ENCODE assay signal across 14 cellular contexts in genomic region chr7:27124096-27124978, GRCh38. TPM values are rescaled to one million over a fixed set of nuclear protein-coding genes. Genes with fewer than 3 reads are reported as not detected.
DNase-seq lines count a peak whose midpoint lies in the region; ATAC-seq, FAIRE-seq and TF ChIP-seq lines count a peak whose summit lies in the region.
"Had no signal": no experiment of that assay in that cellular context is flagged by ENCODE, and none has a peak within 500 bp of the region (broad histone marks: within the 10 kb centered on the region; RNA-seq: fewer than 3 reads in every experiment).

No MANE protein-coding gene starts in this region.

- H2AK5ac ChIP-seq in H1 (ENCODE audit: low read depth, low read length) = no peak overlapping the region; the same call in 1 of the 2 replicates

- TF ChIP-seq CTCF in Panc1 (IDR thresholded peaks at IDR 0.05) = no peak
- TF ChIP-seq CTCF in H1 (IDR thresholded peaks at IDR 0.05; ENCODE audit: control extremely low read depth in 1 of 3, insufficient read depth in 1 of 3, low read depth in 1 of 3, low read length in 3 of 3) = no peak
- TF ChIP-seq CTCF in lung (IDR thresholded peaks at IDR 0.05; ENCODE audit: control extremely low read depth, extremely low read depth) = no peak
- no peak for TF ChIP-seq CTCF in thyroid gland (IDR thresholded peaks at IDR 0.05)
- no peak for TF ChIP-seq CTCF in GM13977 (IDR thresholded peaks at IDR 0.05; ENCODE audit: extremely low read depth, insufficient read depth, missing control alignments)

- H3K4me2 ChIP-seq in H1 (ENCODE audit: insufficient read depth in 1 of 2, low read depth in 2 of 2, low read length in 2 of 2) = no peak overlapping the region

- BruUV-seq in Panc1 (replicated peaks; lab: Mats Ljungman, UMichigan) = no TSS peak

- H3K9me3 ChIP-seq in Panc1 (ENCODE audit: control insufficient read depth, insufficient read depth, low read depth, low read length) (no peaks in the 10 kb centered on the region), H1 (ENCODE audit: insufficient read depth in 2 of 2, low read depth in 1 of 2, low read length in 1 of 2) (no peaks in the 10 kb centered on the region), lung (ENCODE audit: control insufficient read depth in 2 of 2, insufficient read depth in 1 of 2, low read length in 1 of 2) (peaks cover 0 to 2% of the 10 kb centered on the region in 2 donors), thyroid gland (no peaks in the 10 kb centered on the region)

- ATAC-seq in Panc1 (no peak), lung (ENCODE audit: insufficient read depth, low FRiP score) (no peak), HG03457 (IDR thresholded peaks at IDR 0.05; ENCODE audit: unreplicated experiment) (no peak)
- ATAC-seq: activated CD4-positive, CD25-positive, alpha-beta regulatory T cell treated with anti-CD3 and anti-CD28 coated beads, Interleukin-2, amount 50 U/mL, for 24 hours; activated T-helper 17 cell treated with anti-CD3 and anti-CD28 coated beads, Interleukin-2, amount 50 U/mL, for 72 hours had no signal

- H2BK20ac ChIP-seq in H1 (ENCODE audit: low read length) = no peak overlapping the region

- H3K4me1 ChIP-seq in Panc1 (ENCODE audit: control insufficient read depth, insufficient read depth, low read length) = peaks cover 78% of the 10 kb centered on the region
- 0 out of 7 replicates have a peak, but pooled peaks cover 0 to 2% (median 0%) of the 10 kb centered on the region in 4 experiments for H3K4me1 ChIP-seq in H1 (replicated peaks in 1 of 4; ENCODE audit: control insufficient read depth in 3 of 4, insufficient read depth in 4 of 4, low read length in 3 of 4)
- H3K4me1 ChIP-seq in lung (ENCODE audit: control insufficient read depth in 2 of 2, insufficient read depth in 2 of 2, low read length in 2 of 2) = peaks cover 0 to 1% of the 10 kb centered on the region in 2 donors
- no peaks in the 10 kb centered on the region for H3K4me1 ChIP-seq in thyroid gland

- H2BK120ac ChIP-seq in H1 (replicated peaks; ENCODE audit: low read depth, low read length) = no peak overlapping the region

- H2BK12ac ChIP-seq in H1 (ENCODE audit: low read depth, low read length) = peak overlapping the region; percentile 35; the same call in 1 of the 2 replicates

- no peak overlapping the region for H2BK5ac ChIP-seq in H1 (ENCODE audit: low read depth, low read length)

- WGBS in H1 (ENCODE audit: extremely low coverage in 1 of 2, insufficient coverage in 1 of 2, insufficient read length in 1 of 2, insufficient replicate concordance in 2 of 2, low coverage in 1 of 2, low lambda C conversion rate in 2 of 2, missing lambda C conversion rate in 1 of 2), 2 experiments = 11% methylated on average over 44 of the region's 44 CpGs; no CpG with 5 or more reads in 1 of the 2 experiments
- WGBS in lung, 2 donors = 43 to 64% methylated on average over 44 of the region's 44 CpGs
- 31 to 46% methylated on average over 43 to 44 of the region's 44 CpGs for WGBS in thyroid gland, 2 donors

- H2AFZ ChIP-seq in H1 (ENCODE audit: low read length) = no peak overlapping the region

- intact Hi-C loops in Panc1 (cut with micrococcal nuclease; ENCODE audit: unreplicated experiment) = no loop called here
- intact Hi-C loops in thyroid gland (cut with DNase I) = no loop called here

- TF ChIP-seq EP300 in H1 (IDR thresholded peaks at IDR 0.05; ENCODE audit: borderline replicate concordance in 1 of 2, low read depth in 2 of 2, low read length in 2 of 2) = no peak

- no peaks in the 10 kb centered on the region for H3K79me1 ChIP-seq in H1 (ENCODE audit: low read depth, low read length)

- DNase-seq in Panc1 (ENCODE audit: low read depth, low spot score) (no peak), H1 (ENCODE audit: low read depth in 1 of 2, low spot score in 2 of 2) (peak in 1 of 2 experiments; percentile 45), lung (ENCODE audit: low spot score) (no peak), thyroid gland (no peak), GM13977 (ENCODE audit: low spot score) (no peak), NCI-H2196 treated with DMSO at 0.1 percent for 48 hours (lab: John Stamatoyannopoulos, UW; ENCODE audit: unreplicated experiment) (no peak), anterior cingulate cortex (lab: John Stamatoyannopoulos, UW) (no peak)
- DNase-seq: DND-41, Karpas-422, NCI-H2107, Right ventricle myocardium superior had no signal

- no peak for TF ChIP-seq POLR2A in H1 (IDR thresholded peaks at IDR 0.05; ENCODE audit: control extremely low read depth in 1 of 2, low read depth in 2 of 2, low read length in 2 of 2)
- TF ChIP-seq POLR2A in thyroid gland (IDR thresholded peaks at IDR 0.05) = no peak

- no peaks in the 10 kb centered on the region for H3K79me2 ChIP-seq in H1 (ENCODE audit: control insufficient read depth in 1 of 2, insufficient read depth in 2 of 2, low read length in 2 of 2)

- CTCF ChIA-PET in Panc1 (lab: Charles Lee) (no interaction called here), H1 (lab: Charles Lee; ENCODE audit: partially characterized antibody) (interaction anchor here (0.9 to 1.4 kb wide), 4 partner anchors 18 to 37 kb away, joined by 3 to 4 read pairs (median 3); no protein-coding TSS in a partner anchor)

- no peak overlapping the region for H3K4me3 ChIP-seq in Panc1 (ENCODE audit: low read depth in 2 of 2, low read length in 2 of 2)
- no peak overlapping the region for H3K4me3 ChIP-seq in H1 (ENCODE audit: extremely low read depth in 1 of 4, insufficient read depth in 2 of 4, low read depth in 3 of 4, low read length in 4 of 4)
- peak overlapping the region; percentile 18 for H3K4me3 ChIP-seq in lung
- H3K4me3 ChIP-seq in thyroid gland (replicated peaks in 1 of 3) = no peak overlapping the region

- H4K91ac ChIP-seq in H1 (replicated peaks; ENCODE audit: insufficient read length, low read length) = no peak overlapping the region

- peak overlapping the region; percentile 99 for H3K27ac ChIP-seq in Panc1 (ENCODE audit: low read length)
- H3K27ac ChIP-seq in H1 (ENCODE audit: low read depth, low read length) = no peak overlapping the region
- peak overlapping the region in 1 of 2 donors; percentile 95 for H3K27ac ChIP-seq in lung (ENCODE audit: low read depth in 1 of 2, low read length in 1 of 2)
- H3K27ac ChIP-seq in thyroid gland = peak overlapping the region in 2 of 3 donors; percentile 50 to 53

- no peak overlapping the region for H4K8ac ChIP-seq in H1 (ENCODE audit: extremely low read depth, insufficient read depth, low read length)

- H4K5ac ChIP-seq in H1 (ENCODE audit: insufficient read length, low read depth, low read length) = no peak overlapping the region

- H3K9ac ChIP-seq in H1 (replicated peaks in 1 of 4; ENCODE audit: extremely low read depth in 1 of 4, low read depth in 3 of 4, low read length in 3 of 4) = no peak overlapping the region

- TF ChIP-seq RAD21 in H1 (IDR thresholded peaks at IDR 0.05 in 1 of 2, conservative IDR thresholded peaks at IDR 0.05 in 1 of 2; ENCODE audit: low read depth in 2 of 2, low read length in 2 of 2) = no peak

- no peaks in the 10 kb centered on the region; the same call in 1 of the 2 replicates for H3K23me2 ChIP-seq in H1 (ENCODE audit: low read depth, low read length)

- H3K27me3 ChIP-seq in Panc1 (ENCODE audit: control insufficient read depth, insufficient read depth, low read length) = no peaks in the 10 kb centered on the region
- peaks cover 100% of the 10 kb centered on the region in 4 experiments for H3K27me3 ChIP-seq in H1 (replicated peaks in 1 of 4; ENCODE audit: control insufficient read depth in 3 of 4, extremely low read depth in 1 of 4, insufficient read depth in 3 of 4, low read length in 3 of 4)
- no peaks in the 10 kb centered on the region for H3K27me3 ChIP-seq in lung (ENCODE audit: control insufficient read depth, insufficient read depth)
- H3K27me3 ChIP-seq in thyroid gland = peaks cover 11% of the 10 kb centered on the region

- H2BK15ac ChIP-seq in H1 (ENCODE audit: low read length) = no peak overlapping the region

- H4K20me1 ChIP-seq in H1 (replicated peaks in 1 of 2; ENCODE audit: control insufficient read depth in 1 of 2, insufficient read depth in 2 of 2, low read length in 2 of 2) = peaks cover 19 to 29% of the 10 kb centered on the region in 2 experiments

- no peaks in the 10 kb centered on the region for H3K36me3 ChIP-seq in Panc1 (ENCODE audit: control insufficient read depth, insufficient read depth, low read length)
- H3K36me3 ChIP-seq in H1 (ENCODE audit: control insufficient read depth in 2 of 4, insufficient read depth in 4 of 4, low read length in 3 of 4) = no peaks in the 10 kb centered on the region
- no peaks in the 10 kb centered on the region for H3K36me3 ChIP-seq in lung (ENCODE audit: control insufficient read depth in 2 of 2, insufficient read depth in 2 of 2, low read length in 2 of 2)
- no peaks in the 10 kb centered on the region for H3K36me3 ChIP-seq in thyroid gland

- H3K4ac ChIP-seq in H1 (replicated peaks; ENCODE audit: insufficient read length, low read depth, low read length) = no peak overlapping the region

- no peak overlapping the region for H3K18ac ChIP-seq in H1 (ENCODE audit: extremely low read depth, low read length)

- H3K56ac ChIP-seq in H1 (replicated peaks; ENCODE audit: insufficient read length, low read depth, low read length) = no peak overlapping the region

- in situ Hi-C loops in Panc1 (cut with HindIII; ENCODE audit: low pct_unique_long_range_greater_than_20kb, low sequenced_read_pairs) = no loop called here
- in situ Hi-C loops in GM13977 (cut with MboI; ENCODE audit: low pct_unique_long_range_greater_than_20kb, low sequenced_read_pairs, unreplicated experiment) = no loop called here

- POLR2A ChIA-PET in Panc1 (lab: Charles Lee) (no interaction called here), H1 (lab: Charles Lee; ENCODE audit: partially characterized antibody) (no interaction called here)

- H3K14ac ChIP-seq in H1 (ENCODE audit: insufficient read length) = no peak overlapping the region

- no peak for FAIRE-seq in H1 (lab: Jason Lieb, UNC)

- no peak overlapping the region for H3K23ac ChIP-seq in H1 (ENCODE audit: insufficient read length)

RNA-seq across cellular contexts. Expression of gene HOXA4, which starts 6.2 kb away (rescaled TPM):
- total RNA-seq in Panc1 (2021; ENCODE audit: unreplicated experiment) (0.39 TPM), lung (1 to 10 TPM; 2.7 to 4.4 TPM), thyroid gland (1 to 10 TPM in 3 of 4 donors, under 1 TPM in 1; 0.56 to 2.1 (median 1.3) TPM)
- polyA plus RNA-seq in Panc1 (2012; ENCODE audit: insufficient read length) = 0.45 TPM
- total RNA-seq in H1 (2021; fragmentation: NEBNext Ultra II Directional; extraction: Animal tissue kit (Norgen Biotek cat#: 25700)) = not detected in 2 replicates
- polyA plus RNA-seq in H1 (2011; rRNA removed) (not detected in 2 replicates), lung (1 to 10 TPM; 3.8 to 6.0 TPM)
- polyA plus RNA-seq in H1 (2011; cell fraction: cytosol; rRNA removed) = not detected
- polyA plus RNA-seq in H1 (2011; cell fraction: nucleus; rRNA removed) = not detected
- polyA plus RNA-seq in H1 (2012, experiment 1 of 2) = not detected in 4 replicates
- polyA plus RNA-seq in H1 (2012, experiment 2 of 2) = not detected
- not detected for polyA plus RNA-seq in H1 (2013, experiment 1 of 2)
- polyA plus RNA-seq in H1 (2013, experiment 2 of 2) = not detected
- not detected in 2 replicates for polyA minus RNA-seq in H1 (2011; rRNA and poly(A)+ RNA removed)
- not detected for polyA minus RNA-seq in H1 (2011; cell fraction: cytosol; rRNA and poly(A)+ RNA removed)
- polyA minus RNA-seq in H1 (2011; cell fraction: nucleus; rRNA and poly(A)+ RNA removed) = not detected

RNA-seq across cellular contexts. Expression of gene HOXA5, which starts 19.1 kb away (rescaled TPM):
- total RNA-seq in Panc1 (2021; ENCODE audit: unreplicated experiment) (3.9 TPM), lung (10 to 100 TPM; 20.9 to 61.9 TPM), thyroid gland (1 to 10 TPM; 2.0 to 4.4 (median 3.3) TPM)
- 3.0 TPM for polyA plus RNA-seq in Panc1 (2012; ENCODE audit: insufficient read length)
- not detected in 2 replicates for total RNA-seq in H1 (2021; fragmentation: NEBNext Ultra II Directional; extraction: Animal tissue kit (Norgen Biotek cat#: 25700))
- polyA plus RNA-seq in H1 (2011; rRNA removed) (not detected in 2 replicates), lung (1 to 10 TPM; 9.2 to 9.5 TPM)
- not detected for polyA plus RNA-seq in H1 (2011; cell fraction: cytosol; rRNA removed)
- not detected for polyA plus RNA-seq in H1 (2011; cell fraction: nucleus; rRNA removed)
- polyA plus RNA-seq in H1 (2012, experiment 1 of 2) = not detected in 4 replicates
- not detected for polyA plus RNA-seq in H1 (2012, experiment 2 of 2)
- polyA plus RNA-seq in H1 (2013, experiment 1 of 2) = not detected
- polyA plus RNA-seq in H1 (2013, experiment 2 of 2) = not detected
- not detected in 2 replicates for polyA minus RNA-seq in H1 (2011; rRNA and poly(A)+ RNA removed)
- not detected for polyA minus RNA-seq in H1 (2011; cell fraction: cytosol; rRNA and poly(A)+ RNA removed)
- not detected for polyA minus RNA-seq in H1 (2011; cell fraction: nucleus; rRNA and poly(A)+ RNA removed)
- total RNA-seq: activated T-helper 17 cell treated with anti-CD3 and anti-CD28 coated beads, Interleukin-2, amount 50 U/mL, for 72 hours had no signal

RNA-seq across cellular contexts. Expression of gene HOXA2, which starts 21.9 kb away (rescaled TPM):
- total RNA-seq in Panc1 (2021; ENCODE audit: unreplicated experiment) (2.9 TPM), lung (1 to 10 TPM; 1.7 to 3.4 TPM), thyroid gland (1 to 10 TPM in 2 of 4 donors, under 1 TPM in 2; 0.73 to 2.7 (median 1.7) TPM)
- 0.84 TPM for polyA plus RNA-seq in Panc1 (2012; ENCODE audit: insufficient read length)
- not detected in 2 replicates for total RNA-seq in H1 (2021; fragmentation: NEBNext Ultra II Directional; extraction: Animal tissue kit (Norgen Biotek cat#: 25700))
- polyA plus RNA-seq in H1 (2011; rRNA removed) (not detected in 2 replicates), lung (1 to 10 TPM in 1 of 2 donors, under 1 TPM in 1; 0.44 to 1.2 TPM)
- not detected for polyA plus RNA-seq in H1 (2011; cell fraction: cytosol; rRNA removed)
- polyA plus RNA-seq in H1 (2011; cell fraction: nucleus; rRNA removed) = not detected
- not detected in 4 replicates for polyA plus RNA-seq in H1 (2012, experiment 1 of 2)
- not detected for polyA plus RNA-seq in H1 (2012, experiment 2 of 2)
- polyA plus RNA-seq in H1 (2013, experiment 1 of 2) = not detected
- polyA plus RNA-seq in H1 (2013, experiment 2 of 2) = not detected
- polyA minus RNA-seq in H1 (2011; rRNA and poly(A)+ RNA removed) = not detected in 2 replicates
- not detected for polyA minus RNA-seq in H1 (2011; cell fraction: cytosol; rRNA and poly(A)+ RNA removed)
- not detected for polyA minus RNA-seq in H1 (2011; cell fraction: nucleus; rRNA and poly(A)+ RNA removed)
- total RNA-seq: activated T-helper 17 cell treated with anti-CD3 and anti-CD28 coated beads, Interleukin-2, amount 50 U/mL, for 72 hours had no signal

RNA-seq across cellular contexts. Expression of gene HOXA6, which starts 23.2 kb away (rescaled TPM):
- total RNA-seq in Panc1 (2021; ENCODE audit: unreplicated experiment) (3.3 TPM), lung (1 to 10 TPM; 4.7 to 7.7 TPM), thyroid gland (1 to 10 TPM in 2 of 4 donors, not detected in 2; 1.1 to 1.6 TPM)
- polyA plus RNA-seq in Panc1 (2012; ENCODE audit: insufficient read length) = 4.8 TPM
- not detected in 2 replicates for total RNA-seq in H1 (2021; fragmentation: NEBNext Ultra II Directional; extraction: Animal tissue kit (Norgen Biotek cat#: 25700))
- polyA plus RNA-seq in H1 (2011; rRNA removed) (not detected in 2 replicates), lung (under 1 TPM; 0.49 to 0.94 TPM)
- not detected for polyA plus RNA-seq in H1 (2011; cell fraction: cytosol; rRNA removed)
- not detected for polyA plus RNA-seq in H1 (2011; cell fraction: nucleus; rRNA removed)
- not detected in 4 replicates for polyA plus RNA-seq in H1 (2012, experiment 1 of 2)
- not detected for polyA plus RNA-seq in H1 (2012, experiment 2 of 2)
- not detected for polyA plus RNA-seq in H1 (2013, experiment 1 of 2)
- polyA plus RNA-seq in H1 (2013, experiment 2 of 2) = not detected
- polyA minus RNA-seq in H1 (2011; rRNA and poly(A)+ RNA removed) = not detected in 2 replicates
- not detected for polyA minus RNA-seq in H1 (2011; cell fraction: cytosol; rRNA and poly(A)+ RNA removed)
- not detected for polyA minus RNA-seq in H1 (2011; cell fraction: nucleus; rRNA and poly(A)+ RNA removed)
- total RNA-seq: activated T-helper 17 cell treated with anti-CD3 and anti-CD28 coated beads, Interleukin-2, amount 50 U/mL, for 72 hours; Right ventricle myocardium superior had no signal

RNA-seq across cellular contexts. Expression of gene HOXA3, which starts 28.0 kb away (rescaled TPM):
- total RNA-seq in Panc1 (2021; ENCODE audit: unreplicated experiment) (30.2 TPM), lung (10 to 100 TPM; 10.3 to 10.7 TPM), thyroid gland (1 to 10 TPM in 3 of 4 donors, under 1 TPM in 1; 0.94 to 6.1 (median 1.9) TPM)
- polyA plus RNA-seq in Panc1 (2012; ENCODE audit: insufficient read length) = 16.4 TPM
- total RNA-seq in H1 (2021; fragmentation: NEBNext Ultra II Directional; extraction: Animal tissue kit (Norgen Biotek cat#: 25700)) = not detected in 2 replicates
- polyA plus RNA-seq in H1 (2011; rRNA removed) (not detected in 2 replicates), lung (1 to 10 TPM; 1.9 to 2.3 TPM)
- not detected for polyA plus RNA-seq in H1 (2011; cell fraction: cytosol; rRNA removed)
- polyA plus RNA-seq in H1 (2011; cell fraction: nucleus; rRNA removed) = not detected
- not detected in 4 replicates for polyA plus RNA-seq in H1 (2012, experiment 1 of 2)
- not detected for polyA plus RNA-seq in H1 (2012, experiment 2 of 2)
- polyA plus RNA-seq in H1 (2013, experiment 1 of 2) = not detected
- not detected for polyA plus RNA-seq in H1 (2013, experiment 2 of 2)
- not detected in 2 replicates for polyA minus RNA-seq in H1 (2011; rRNA and poly(A)+ RNA removed)
- polyA minus RNA-seq in H1 (2011; cell fraction: cytosol; rRNA and poly(A)+ RNA removed) = not detected
- polyA minus RNA-seq in H1 (2011; cell fraction: nucleus; rRNA and poly(A)+ RNA removed) = not detected
- total RNA-seq: activated T-helper 17 cell treated with anti-CD3 and anti-CD28 coated beads, Interleukin-2, amount 50 U/mL, for 72 hours had no signal
